Comparison of ENCODE assay signal across 8 cellular contexts in genomic region chr12:122872815-122873361, GRCh38. TPM values are rescaled to one million over a fixed set of nuclear protein-coding genes. Genes with fewer than 3 reads are reported as not detected.
DNase-seq lines count a peak whose midpoint lies in the region; ATAC-seq and TF ChIP-seq lines count a peak whose summit lies in the region.

No MANE protein-coding gene starts in this region.

- no peak overlapping the region for H3K4me3 Mint-ChIP-seq in MCF 10A (ENCODE audit: unreplicated experiment)
- peak overlapping the region; percentile 15 to 84 (median 79) for H3K4me3 Mint-ChIP-seq in brain
- no peak overlapping the region for H3K4me3 Mint-ChIP-seq in activated CD4-positive, alpha-beta T cell treated with anti-CD3 and anti-CD28 coated beads, Interleukin-2, amount 10 ng/mL, durations not matched to agents 24 days and 14 days

- intact Hi-C loops in MCF 10A (cut with micrococcal nuclease) (no loop called here), mammary epithelial cell (cut with micrococcal nuclease) (loop anchor here (1.0 to 2.0 kb wide), 2 partner anchors 14 to 22 kb away; no protein-coding TSS in a partner anchor)
- intact Hi-C loops in activated CD4-positive, alpha-beta T cell treated with anti-CD3 and anti-CD28 coated beads, Interleukin-2, amount 10 ng/mL, durations not matched to agents 24 days and 14 days (cut with micrococcal nuclease) = loop anchor here (1.0 to 10.0 kb wide), 2 partner anchors 14 to 202 kb away; no protein-coding TSS in a partner anchor

- DNase-seq in MCF 10A (ENCODE audit: unreplicated experiment) (no peak), mammary epithelial cell (no peak), upper lobe of left lung (peak in 1 of 2 donors; percentile 30), ecto neural progenitor cell (ENCODE audit: low spot score) (no peak)
- no peak for DNase-seq in activated CD4-positive, alpha-beta T cell treated with anti-CD3 and anti-CD28 coated beads, Interleukin-2, amount 10 ng/mL, durations not matched to agents 24 days and 14 days

- H3K27ac ChIP-seq in mammary epithelial cell (ENCODE audit: insufficient read depth, low read depth, low read length) (no peak overlapping the region), mucosa of rectum (ENCODE audit: low read depth in 2 of 2, low read length in 2 of 2) (peak overlapping the region; percentile 89 to 92), upper lobe of left lung (peak overlapping the region; percentile 87 to 94 (median 90))

- H3K9me3 ChIP-seq in mammary epithelial cell (replicated peaks; ENCODE audit: insufficient read depth, low read length) = no peaks in the 10 kb centered on the region
- H3K9me3 ChIP-seq in mucosa of rectum (ENCODE audit: control insufficient read depth in 2 of 2, low read length in 2 of 2) = no peaks in the 10 kb centered on the region
- H3K9me3 ChIP-seq in upper lobe of left lung = no peaks in the 10 kb centered on the region

- no peak for ATAC-seq in upper lobe of left lung (ENCODE audit: low FRiP score in 2 of 2)
- ATAC-seq in HG02840 (IDR thresholded peaks at IDR 0.05; ENCODE audit: low FRiP score, unreplicated experiment) = no peak

- POLR2A ChIA-PET in MCF 10A (lab: Yijun Ruan, JAX) = interaction anchor here (0.8 to 6.1 kb wide), 6 partner anchors 12 to 30 kb away, joined by 3 to 53 read pairs (median 8); no protein-coding TSS in a partner anchor

- no TSS peak for BruUV-seq in MCF 10A (replicated peaks; lab: Mats Ljungman, UMichigan)
- BruUV-seq in mammary epithelial cell (replicated peaks; lab: Mats Ljungman, UMichigan) = no TSS peak

- no peak for TF ChIP-seq EP300 in upper lobe of left lung (IDR thresholded peaks at IDR 0.05)

- H3K4me1 Mint-ChIP-seq in MCF 10A (ENCODE audit: insufficient read depth, unreplicated experiment) = peaks cover 35% of the 10 kb centered on the region
- peaks cover 89% of the 10 kb centered on the region for H3K4me1 Mint-ChIP-seq in brain
- H3K4me1 Mint-ChIP-seq in activated CD4-positive, alpha-beta T cell treated with anti-CD3 and anti-CD28 coated beads, Interleukin-2, amount 10 ng/mL, durations not matched to agents 24 days and 14 days = peaks cover 59% of the 10 kb centered on the region

- H3K4me3 ChIP-seq in mammary epithelial cell (replicated peaks in 1 of 3; ENCODE audit: insufficient read depth in 1 of 3, low read depth in 2 of 3, low read length in 3 of 3) = no peak overlapping the region
- peak overlapping the region in 1 of 2 donors; percentile 71 for H3K4me3 ChIP-seq in mucosa of rectum (ENCODE audit: low read length in 2 of 2)
- H3K4me3 ChIP-seq in upper lobe of left lung = peak overlapping the region in 2 of 4 donors; percentile 41 to 44

- CTCF ChIA-PET in MCF 10A (lab: Yijun Ruan, JAX) (interaction anchor here (0.9 to 4.0 kb wide), 5 partner anchors 12 to 74 kb away, joined by 3 to 14 read pairs (median 7); no protein-coding TSS in a partner anchor), mammary epithelial cell (lab: Charles Lee; ENCODE audit: low non-redundant PET) (no interaction called here)

- H3K36me3 Mint-ChIP-seq in MCF 10A (ENCODE audit: insufficient read depth, unreplicated experiment) (peaks cover 43% of the 10 kb centered on the region), brain (peaks cover 26% of the 10 kb centered on the region)
- peaks cover 47% of the 10 kb centered on the region for H3K36me3 Mint-ChIP-seq in activated CD4-positive, alpha-beta T cell treated with anti-CD3 and anti-CD28 coated beads, Interleukin-2, amount 10 ng/mL, durations not matched to agents 24 days and 14 days (ENCODE audit: low read depth)

- dilution Hi-C loops in mammary epithelial cell (cut with HindIII; ENCODE audit: low sequenced_read_pairs) = no loop called here

- H3K27me3 Mint-ChIP-seq in MCF 10A (ENCODE audit: insufficient read depth, unreplicated experiment) = no peaks in the 10 kb centered on the region
- no peaks in the 10 kb centered on the region for H3K27me3 Mint-ChIP-seq in brain
- H3K27me3 Mint-ChIP-seq in activated CD4-positive, alpha-beta T cell treated with anti-CD3 and anti-CD28 coated beads, Interleukin-2, amount 10 ng/mL, durations not matched to agents 24 days and 14 days = peaks cover 18% of the 10 kb centered on the region

- no peaks in the 10 kb centered on the region for H3K9me3 Mint-ChIP-seq in MCF 10A (ENCODE audit: unreplicated experiment)
- H3K9me3 Mint-ChIP-seq in brain = no peaks in the 10 kb centered on the region
- H3K9me3 Mint-ChIP-seq in activated CD4-positive, alpha-beta T cell treated with anti-CD3 and anti-CD28 coated beads, Interleukin-2, amount 10 ng/mL, durations not matched to agents 24 days and 14 days = no peaks in the 10 kb centered on the region

- TF ChIP-seq CTCF in MCF 10A (IDR thresholded peaks at IDR 0.05; ENCODE audit: unreplicated experiment) (no peak), mammary epithelial cell (conservative IDR thresholded peaks at IDR 0.05 in 1 of 2, IDR thresholded peaks at IDR 0.05 in 1 of 2; ENCODE audit: extremely low read depth in 1 of 2, insufficient read depth in 1 of 2, low read depth in 1 of 2, low read length in 2 of 2) (no peak), brain (conservative IDR thresholded peaks at IDR 0.05) (no peak), upper lobe of left lung (IDR thresholded peaks at IDR 0.05) (no peak)

- peaks cover 100% of the 10 kb centered on the region for H3K79me2 ChIP-seq in mammary epithelial cell (ENCODE audit: insufficient read depth, low read length)

- no peak overlapping the region for H3K4me2 ChIP-seq in mammary epithelial cell (ENCODE audit: insufficient read depth, low read depth, low read length)

- no peak overlapping the region for H2AFZ ChIP-seq in mammary epithelial cell (ENCODE audit: low read depth, low read length)

- in situ Hi-C loops in mammary epithelial cell (cut with MboI; ENCODE audit: low sequenced_read_pairs in 2 of 2) = loop anchor here in 1 of 2 donors (5.0 kb wide), 1 partner anchor 79 kb away; no protein-coding TSS in a partner anchor

- H4K20me1 ChIP-seq in mammary epithelial cell (ENCODE audit: insufficient read depth, low read length) = peaks cover 3% of the 10 kb centered on the region

- H3K9ac ChIP-seq in mammary epithelial cell (ENCODE audit: insufficient read depth, low read length) = no peak overlapping the region
- peak overlapping the region; percentile 14 to 67 for H3K9ac ChIP-seq in mucosa of rectum (ENCODE audit: low read depth in 1 of 2, low read length in 2 of 2)

- H3K27me3 ChIP-seq in mammary epithelial cell (ENCODE audit: insufficient read depth, low read length) = no peaks in the 10 kb centered on the region
- no peaks in the 10 kb centered on the region for H3K27me3 ChIP-seq in mucosa of rectum (ENCODE audit: control insufficient read depth in 2 of 2, insufficient read depth in 2 of 2, low read length in 2 of 2)
- no peaks in the 10 kb centered on the region for H3K27me3 ChIP-seq in upper lobe of left lung

- H3K27ac Mint-ChIP-seq in MCF 10A (ENCODE audit: low read depth, unreplicated experiment) (peak overlapping the region; percentile 84), brain (peak overlapping the region; percentile 92 to 99 (median 97))
- H3K27ac Mint-ChIP-seq in activated CD4-positive, alpha-beta T cell treated with anti-CD3 and anti-CD28 coated beads, Interleukin-2, amount 10 ng/mL, durations not matched to agents 24 days and 14 days = no peak overlapping the region

- H3K4me1 ChIP-seq in mammary epithelial cell (ENCODE audit: insufficient read depth, low read length) (peaks cover 50% of the 10 kb centered on the region), mucosa of rectum (ENCODE audit: control insufficient read depth in 2 of 2, insufficient read depth in 2 of 2, low read length in 2 of 2) (peaks cover 65 to 67% of the 10 kb centered on the region in 2 donors), upper lobe of left lung (peaks cover 82 to 95% (median 84%) of the 10 kb centered on the region in 4 donors)

- no peak for TF ChIP-seq POLR2A in upper lobe of left lung (IDR thresholded peaks at IDR 0.05)

- WGBS in mammary epithelial cell (ENCODE audit: low coverage, missing lambda C conversion rate) = 99% methylated on average over 7 of the region's 12 CpGs
- 51 to 55% methylated on average over 12 of the region's 12 CpGs for WGBS in upper lobe of left lung, 2 donors

- H3K36me3 ChIP-seq in mammary epithelial cell (ENCODE audit: insufficient read depth, low read length) (peaks cover 25% of the 10 kb centered on the region), mucosa of rectum (ENCODE audit: control insufficient read depth in 2 of 2, insufficient read depth in 2 of 2, low read length in 2 of 2) (peaks cover 25 to 34% of the 10 kb centered on the region in 2 donors), upper lobe of left lung (peaks cover 5 to 30% (median 23%) of the 10 kb centered on the region in 4 donors)

RNA-seq across cellular contexts. Expression of gene VPS37B, which starts 23.0 kb away (rescaled TPM):
- total RNA-seq in MCF 10A (2022) (33.8 and 37.6 TPM in 2 replicates), mammary epithelial cell (10 to 100 TPM; 30.8 to 60.7 TPM), upper lobe of left lung (10 to 100 TPM; 41.2 to 93.2 (median 64.0) TPM)
- polyA plus RNA-seq in mammary epithelial cell (56.7 TPM), brain (ENCODE audit: insufficient read depth, low read depth, low replicate concordance) (17.2 TPM)
- polyA minus RNA-seq in mammary epithelial cell = 35.7 TPM
- 9.2 and 9.5 TPM in 2 replicates for total RNA-seq in activated CD4-positive, alpha-beta T cell treated with anti-CD3 and anti-CD28 coated beads, Interleukin-2, amount 10 ng/mL, durations not matched to agents 24 days and 14 days

RNA-seq across cellular contexts. Expression of gene HIP1R, which starts 37.6 kb away (rescaled TPM):
- total RNA-seq in MCF 10A (2022) (41.6 and 44.6 TPM in 2 replicates), mammary epithelial cell (10 to 100 TPM; 52.1 to 59.7 TPM), upper lobe of left lung (100 to 1,000 TPM in 1 of 6 donors, 10 to 100 TPM in 5; 34.2 to 137 (median 46.9) TPM)
- polyA plus RNA-seq in mammary epithelial cell (22.5 TPM), brain (ENCODE audit: insufficient read depth, low read depth, low replicate concordance) (66.9 TPM)
- polyA minus RNA-seq in mammary epithelial cell = 105 TPM
- 23.8 and 25.8 TPM in 2 replicates for total RNA-seq in activated CD4-positive, alpha-beta T cell treated with anti-CD3 and anti-CD28 coated beads, Interleukin-2, amount 10 ng/mL, durations not matched to agents 24 days and 14 days

Comparison
In these comparisons a context has a peak if more than half of its experiments do, and no peak if none do; other contexts are left out.
1. H3K4me3 Mint-ChIP-seq: peak in brain (5 of 5); none in MCF 10A (single experiment) and activated CD4-positive, alpha-beta T cell treated with anti-CD3 and anti-CD28 coated beads, Interleukin-2, amount 10 ng/mL, durations not matched to agents 24 days and 14 days (single experiment).